Comparison of ENCODE assay signal across 1 cellular context in genomic region chr10:11074536-11075267, GRCh38.
TF ChIP-seq lines count a peak whose summit lies in the region.

No MANE protein-coding gene starts in this region.

TF ChIP-seq in GM23338, 12 proteins besides CTCF, POLR2A, EP300 and RAD21 (continued from another document):
- TF ChIP-seq ZNF331 (CRISPR knock-in tag; IDR thresholded peaks at IDR 0.05; ENCODE audit: low read depth), result no peak
- TF ChIP-seq REST (IDR thresholded peaks at IDR 0.05; ENCODE audit: unreplicated experiment), result no peak
- TF ChIP-seq STAT1 (IDR thresholded peaks at IDR 0.05; ENCODE audit: unreplicated experiment), result no peak
- TF ChIP-seq ZNF114 (CRISPR knock-in tag; IDR thresholded peaks at IDR 0.05), result no peak
- TF ChIP-seq POLR2AphosphoS5 (IDR thresholded peaks at IDR 0.05; ENCODE audit: low read depth), result no peak
TF ChIP-seq in GM23338: peak in this region for 0.
